In the genomic region with DNA sequence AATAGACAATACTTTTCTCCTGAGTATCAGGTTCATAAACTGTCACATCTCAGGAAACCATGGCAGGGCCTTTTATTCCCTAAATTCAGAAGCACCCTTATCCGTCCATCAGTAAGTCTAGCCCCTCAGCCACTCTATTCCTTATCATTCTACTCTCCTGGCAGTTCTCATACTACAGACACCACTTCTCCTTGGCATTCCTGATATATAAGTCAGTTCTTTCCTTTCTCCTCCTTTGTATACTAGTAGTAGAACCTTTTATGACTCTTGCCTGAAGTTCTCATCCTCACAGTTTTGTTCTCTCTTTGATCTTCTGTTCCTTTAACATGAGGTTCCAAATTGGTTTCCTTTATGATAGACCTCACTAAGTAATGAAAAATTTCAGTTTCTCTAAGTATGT, we compare ENCODE assay signal across 19 cellular contexts. TPM values are rescaled to one million over a fixed set of nuclear protein-coding genes. Genes with fewer than 3 reads are reported as not detected.
DNase-seq lines count a peak whose midpoint lies in the region; ATAC-seq and TF ChIP-seq lines count a peak whose summit lies in the region.
"Had no signal": no experiment of that assay in that cellular context is flagged by ENCODE, and none has a peak within 500 bp of the region (broad histone marks: within the 10 kb centered on the region; RNA-seq: fewer than 3 reads in every experiment).

No MANE protein-coding gene starts in this region.

- peaks cover 49% of the 10 kb centered on the region for H3K4me1 ChIP-seq in CD8-positive, alpha-beta memory T cell (ENCODE audit: insufficient read depth, low read length)
- H3K4me1 ChIP-seq in adipocyte (ENCODE audit: control insufficient read depth, insufficient read depth, low read length) (peaks cover 8% of the 10 kb centered on the region), body of pancreas (no peaks in the 10 kb centered on the region)
- H3K4me1 ChIP-seq: pancreas, right lobe of liver had no signal

- no peaks in the 10 kb centered on the region for H3K36me3 ChIP-seq in CD8-positive, alpha-beta memory T cell (ENCODE audit: insufficient read depth, low read length)
- peaks cover 58% of the 10 kb centered on the region for H3K36me3 ChIP-seq in adipocyte (ENCODE audit: control insufficient read depth, insufficient read depth, low read length, severe bottlenecking)
- no peaks in the 10 kb centered on the region for H3K36me3 ChIP-seq in body of pancreas (replicated peaks in 1 of 2; ENCODE audit: insufficient read depth in 1 of 2, low read depth in 2 of 2)
- H3K36me3 ChIP-seq: pancreas, right lobe of liver, thoracic aorta had no signal

- H3K9ac ChIP-seq in adipocyte (ENCODE audit: low read length): no peak overlapping the region

- no peaks in the 10 kb centered on the region for H3K27me3 ChIP-seq in CD8-positive, alpha-beta memory T cell (ENCODE audit: insufficient read depth, low read length, poor library complexity, severe bottlenecking)
- H3K27me3 ChIP-seq in adipocyte (replicated peaks; ENCODE audit: control insufficient read depth, insufficient read depth, low read length) (no peaks in the 10 kb centered on the region), body of pancreas (no peaks in the 10 kb centered on the region)
- H3K27me3 ChIP-seq: hepatocyte, pancreas, right lobe of liver had no signal

- H3K4me3 ChIP-seq in CD8-positive, alpha-beta memory T cell (ENCODE audit: low read length): no peak overlapping the region
- H3K4me3 ChIP-seq in adipocyte (ENCODE audit: low read length) (no peak overlapping the region), body of pancreas (no peak overlapping the region)
- H3K4me3 ChIP-seq: hepatocyte, pancreas, right lobe of liver, thoracic aorta had no signal

- H3K9me3 Mint-ChIP-seq in CD8-positive, alpha-beta memory T cell: no peaks in the 10 kb centered on the region

- no peak for ATAC-seq in body of pancreas
- ATAC-seq: pancreas, right lobe of liver had no signal

- H3K36me3 Mint-ChIP-seq in CD8-positive, alpha-beta memory T cell: peaks cover 3 to 8% (median 8%) of the 10 kb centered on the region in 3 donors

- 75 to 89% methylated on average over 1 of the region's 1 CpG for WGBS in body of pancreas, 2 donors

- no peaks in the 10 kb centered on the region for H3K9me3 ChIP-seq in CD8-positive, alpha-beta memory T cell (ENCODE audit: low read length)
- H3K9me3 ChIP-seq in adipocyte (ENCODE audit: control insufficient read depth, low read length): no peaks in the 10 kb centered on the region
- H3K9me3 ChIP-seq in body of pancreas: no peaks in the 10 kb centered on the region
- H3K9me3 ChIP-seq: pancreas, right lobe of liver, thoracic aorta had no signal

- TF ChIP-seq CTCF in body of pancreas (IDR thresholded peaks at IDR 0.05): no peak

- POLR2A ChIA-PET in CD8-positive, alpha-beta memory T cell (lab: Charles Lee): no interaction called here

- intact Hi-C loops in body of pancreas (cut with DNase I): no loop called here

- no peaks in the 10 kb centered on the region for H3K27me3 Mint-ChIP-seq in CD8-positive, alpha-beta memory T cell

- DNase-seq in AG08396 (ENCODE audit: low spot score): peak; percentile 11
- no peak for DNase-seq in CD8-positive, alpha-beta memory T cell
- DNase-seq in adipocyte (ENCODE audit: low read depth): peak; percentile 23
- peak; percentile 21 for DNase-seq in iris pigment epithelial cell (ENCODE audit: low read depth)
- DNase-seq in GOT3 (lab: John Stamatoyannopoulos, UW): no peak
- no peak for DNase-seq in body of pancreas
- no peak for DNase-seq in activated CD8-positive, alpha-beta memory T cell treated with anti-CD3 and anti-CD28 coated beads for 24 hours
- DNase-seq: activated CD4-positive, alpha-beta T cell treated with anti-CD3 and anti-CD28 coated beads for 48 hours; activated naive CD4-positive, alpha-beta T cell; islet precursor cell; NCI-H1092; NCI-H2029; NCI-H345; pancreas; right lobe of liver; SHP77; stimulated activated CD4-positive, alpha-beta T cell treated with anti-CD3 and anti-CD28 coated beads, Interleukin-15, amount 100 ng/mL, for 24 hours had no signal

- CTCF ChIA-PET in CD8-positive, alpha-beta memory T cell (lab: Charles Lee): no interaction called here

- TF ChIP-seq POLR2A in body of pancreas (IDR thresholded peaks at IDR 0.05): no peak

- peaks cover 41 to 54% (median 42%) of the 10 kb centered on the region in 3 donors for H3K4me1 Mint-ChIP-seq in CD8-positive, alpha-beta memory T cell

- H3K27ac Mint-ChIP-seq in CD8-positive, alpha-beta memory T cell: peak overlapping the region in 5 of 8 donors; percentile 6 to 56 (median 45)

- H3K27ac ChIP-seq in CD8-positive, alpha-beta memory T cell (ENCODE audit: low read depth, low read length): no peak overlapping the region
- H3K27ac ChIP-seq in body of pancreas: no peak overlapping the region
- H3K27ac ChIP-seq: hepatocyte, pancreas, right lobe of liver, thoracic aorta had no signal

- H3K4me3 Mint-ChIP-seq in CD8-positive, alpha-beta memory T cell: peak overlapping the region in 3 of 7 donors; percentile 9 to 64 (median 15)

RNA-seq across cellular contexts. Expression of a gene that starts 29.3 kb away (rescaled TPM):
- total RNA-seq in CD8-positive, alpha-beta memory T cell: 10 to 100 TPM in 1 of 2 experiments, 1 to 10 TPM in 1; 8.4 to 10.4 TPM
- polyA plus RNA-seq in CD8-positive, alpha-beta memory T cell: 7.0 TPM
- total RNA-seq in body of pancreas: 10 to 100 TPM; 34.9 to 35.8 TPM

Comparison
In these comparisons a context has a peak if more than half of its experiments do, and no peak if none do; other contexts are left out.
1. DNase-seq: peak in AG08396 (single experiment), adipocyte (single experiment) and iris pigment epithelial cell (single experiment); none in CD8-positive, alpha-beta memory T cell (0 of 5), GOT3 (single experiment), body of pancreas (0 of 4) and activated CD8-positive, alpha-beta memory T cell treated with anti-CD3 and anti-CD28 coated beads for 24 hours (single experiment).